In genomic region chr10:93221521-93221920, GRCh38 we compare ENCODE assay signal across 1 cellular context.
TF ChIP-seq lines count a peak whose summit lies in the region.

No MANE protein-coding gene starts in this region.

TF ChIP-seq in H1, 55 proteins besides CTCF, POLR2A, EP300 and RAD21:
- no peak for TF ChIP-seq MAX (IDR thresholded peaks at IDR 0.05)
- no peak for TF ChIP-seq KDM4A (IDR thresholded peaks at IDR 0.05; ENCODE audit: low read depth, low read length, severe bottlenecking)
- no peak for TF ChIP-seq SUZ12 (IDR thresholded peaks at IDR 0.05; ENCODE audit: low read length)
- no peak for TF ChIP-seq BCL11A (IDR thresholded peaks at IDR 0.05; ENCODE audit: low read depth in 2 of 2, low read length in 2 of 2)
- no peak for TF ChIP-seq RBBP5 (IDR thresholded peaks at IDR 0.05; ENCODE audit: borderline replicate concordance, low read depth, low read length)
- TF ChIP-seq USF2 (IDR thresholded peaks at IDR 0.05; ENCODE audit: low read length): no peak
- no peak for TF ChIP-seq JUN (IDR thresholded peaks at IDR 0.05; ENCODE audit: low read depth, low read length)
- no peak for TF ChIP-seq SIN3A (conservative IDR thresholded peaks at IDR 0.05 in 1 of 2, IDR thresholded peaks at IDR 0.05 in 1 of 2; ENCODE audit: low read depth in 1 of 2, low read length in 2 of 2)
- TF ChIP-seq CHD1 (IDR thresholded peaks at IDR 0.05; ENCODE audit: low read depth, low read length): no peak
- no peak for TF ChIP-seq EGR1 (IDR thresholded peaks at IDR 0.05; ENCODE audit: borderline replicate concordance, low read depth, low read length)
- no peak for TF ChIP-seq SP4 (IDR thresholded peaks at IDR 0.05; ENCODE audit: low read length)
- no peak for TF ChIP-seq KDM5A (IDR thresholded peaks at IDR 0.05; ENCODE audit: low read length)
- TF ChIP-seq HDAC6 (IDR thresholded peaks at IDR 0.05; ENCODE audit: low read depth, low read length): no peak
- no peak for TF ChIP-seq TAF1 (IDR thresholded peaks at IDR 0.05; ENCODE audit: low read depth, low read length)
- TF ChIP-seq SAP30 (IDR thresholded peaks at IDR 0.05; ENCODE audit: insufficient read depth, insufficient replicate concordance, low read length): no peak
- TF ChIP-seq POU5F1 (IDR thresholded peaks at IDR 0.05; ENCODE audit: low read depth, low read length): no peak
- TF ChIP-seq BRCA1 (IDR thresholded peaks at IDR 0.05; ENCODE audit: low read depth, low read length): no peak
- TF ChIP-seq JUND (IDR thresholded peaks at IDR 0.05; ENCODE audit: low read length): no peak
- no peak for TF ChIP-seq YY1 (IDR thresholded peaks at IDR 0.05; ENCODE audit: low read depth, low read length)
- TF ChIP-seq CTBP2 (IDR thresholded peaks at IDR 0.05; ENCODE audit: borderline replicate concordance, insufficient read depth, insufficient read length, low read length): no peak
